In genomic region chr6:150492507-150492906, GRCh38 we compare ENCODE assay signal across 1 cellular context.
TF ChIP-seq lines count a peak whose summit lies in the region.

No MANE protein-coding gene starts in this region.

TF ChIP-seq in A549, 52 proteins besides CTCF, POLR2A, EP300 and RAD21 (continued from another document):
- TF ChIP-seq HES2 (IDR thresholded peaks at IDR 0.05) (no peak), GATA3 (IDR thresholded peaks at IDR 0.05; ENCODE audit: borderline replicate concordance) (no peak), HOXA7 (CRISPR knock-in tag; IDR thresholded peaks at IDR 0.05) (no peak), SMC3 (IDR thresholded peaks at IDR 0.05) (no peak), NPAS2 (CRISPR knock-in tag; IDR thresholded peaks at IDR 0.05; ENCODE audit: borderline replicate concordance) (no peak), EHF (CRISPR knock-in tag; IDR thresholded peaks at IDR 0.05) (no peak), HDAC2 (IDR thresholded peaks at IDR 0.05) (no peak), KDM5A (IDR thresholded peaks at IDR 0.05) (no peak)
- TF ChIP-seq, protein P1, sequence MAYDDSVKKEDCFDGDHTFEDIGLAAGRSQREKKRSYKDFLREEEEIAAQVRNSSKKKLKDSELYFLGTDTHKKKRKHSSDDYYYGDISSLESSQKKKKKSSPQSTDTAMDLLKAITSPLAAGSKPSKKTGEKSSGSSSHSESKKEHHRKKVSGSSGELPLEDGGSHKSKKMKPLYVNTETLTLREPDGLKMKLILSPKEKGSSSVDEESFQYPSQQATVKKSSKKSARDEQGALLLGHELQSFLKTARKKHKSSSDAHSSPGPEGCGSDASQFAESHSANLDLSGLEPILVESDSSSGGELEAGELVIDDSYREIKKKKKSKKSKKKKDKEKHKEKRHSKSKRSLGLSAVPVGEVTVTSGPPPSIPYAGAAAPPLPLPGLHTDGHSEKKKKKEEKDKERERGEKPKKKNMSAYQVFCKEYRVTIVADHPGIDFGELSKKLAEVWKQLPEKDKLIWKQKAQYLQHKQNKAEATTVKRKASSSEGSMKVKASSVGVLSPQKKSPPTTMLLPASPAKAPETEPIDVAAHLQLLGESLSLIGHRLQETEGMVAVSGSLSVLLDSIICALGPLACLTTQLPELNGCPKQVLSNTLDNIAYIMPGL (CRISPR knock-in tag; IDR thresholded peaks at IDR 0.05; ENCODE audit: borderline replicate concordance) = no peak
